27 cellular contexts compared by ENCODE assay signal in the genomic region with DNA sequence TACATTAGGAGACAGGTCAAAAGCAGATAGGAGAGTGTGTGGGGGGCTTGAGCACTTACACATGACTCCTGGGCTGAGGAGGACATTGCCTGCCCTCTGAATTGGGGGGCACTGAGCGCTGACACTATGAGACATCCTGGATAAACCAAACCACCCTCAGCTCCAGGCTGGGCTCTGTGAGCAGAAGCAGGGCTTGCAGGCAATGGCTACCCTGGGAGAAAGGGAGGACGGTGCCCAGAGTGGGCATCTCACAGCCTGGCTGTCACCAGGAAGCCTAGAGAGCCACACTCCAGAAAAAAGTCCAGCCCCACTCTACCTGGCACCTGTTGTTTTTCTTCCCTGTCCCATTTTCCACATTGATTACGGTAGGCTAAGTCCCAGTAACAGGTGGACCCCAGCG.
"Had no signal": no experiment of that assay in that cellular context is flagged by ENCODE, and none has a peak within 500 bp of the region (broad histone marks: within the 10 kb centered on the region; RNA-seq: fewer than 3 reads in every experiment).

No MANE protein-coding gene starts in this region.

- H2AFZ ChIP-seq: hepatocyte had no signal

- H3K4me2 ChIP-seq: hepatocyte had no signal

- H3K9me3 Mint-ChIP-seq: naive B cell; natural killer cell; stimulated activated naive B cell treated with anti-CD40 and anti-IgM and Interleukin-4, amounts not matched to agents 10 μg/mL and 1 μg/mL and 100 μg/mL, for 72 hours had no signal

- DNase-seq: heart right ventricle; islet precursor cell; kidney glomerular epithelial cell; left cardiac atrium; left ventricle myocardium superior; lower lobe of right lung; mammary epithelial cell; mesenchymal stem cell; naive B cell; natural killer cell; nephron progenitor cell; right lobe of liver; stimulated activated CD4-positive, alpha-beta T cell treated with anti-CD3 and anti-CD28 coated beads, Interleukin-12 subunit alpha, Interleukin-12 subunit beta, amount 100 ng/mL, for 4 hours; stimulated activated CD4-positive, alpha-beta T cell treated with anti-CD3 and anti-CD28 coated beads, Interleukin-15, amount 100 ng/mL, for 24 hours; stimulated activated CD4-positive, alpha-beta T cell treated with anti-CD3 and anti-CD28 coated beads, Interleukin-2, amount 100 ng/mL, for 24 hours; stimulated activated CD4-positive, alpha-beta T cell treated with anti-CD3 and anti-CD28 coated beads, Interleukin-4, amount 100 ng/mL, for 1 hour; stimulated activated naive B cell treated with anti-CD40 and anti-IgM and Interleukin-4, amounts not matched to agents 10 μg/mL and 1 μg/mL and 100 μg/mL, for 72 hours; tibial artery; trophoblast cell; uterus had no signal

- ATAC-seq: heart right ventricle; left cardiac atrium; left ventricle myocardium superior; lower lobe of right lung; natural killer cell; pancreas; stimulated activated naive B cell treated with anti-CD40 and anti-IgM and Interleukin-4, amounts not matched to agents 10 μg/mL and 1 μg/mL and 100 μg/mL, for 72 hours had no signal

- H3K4me1 ChIP-seq: pancreas, suprapubic skin, tibial artery, uterus had no signal

- H3K27ac Mint-ChIP-seq: naive B cell; natural killer cell; nephron progenitor cell; stimulated activated naive B cell treated with anti-CD40 and anti-IgM and Interleukin-4, amounts not matched to agents 10 μg/mL and 1 μg/mL and 100 μg/mL, for 72 hours; stimulated activated naive CD8-positive, alpha-beta T cell treated with anti-CD3 and anti-CD28 coated beads, Interleukin-15, Interleukin-2, amounts not matched to agents 100 ng/mL and 50 ng/mL, for 24 hours had no signal

- H3K9me3 ChIP-seq: lower lobe of right lung, pancreas, suprapubic skin, uterus had no signal

- H3K79me2 ChIP-seq: hepatocyte had no signal

- H3K4me3 ChIP-seq: heart right ventricle, hepatocyte, lower lobe of right lung, pancreas, right atrium auricular region, right lobe of liver, skin epidermis, suprapubic skin, thoracic aorta, tibial artery, uterus had no signal

- H3K4me3 Mint-ChIP-seq: natural killer cell; nephron progenitor cell; stimulated activated naive B cell treated with anti-CD40 and anti-IgM and Interleukin-4, amounts not matched to agents 10 μg/mL and 1 μg/mL and 100 μg/mL, for 72 hours; stimulated activated naive CD8-positive, alpha-beta T cell treated with anti-CD3 and anti-CD28 coated beads, Interleukin-15, Interleukin-2, amounts not matched to agents 100 ng/mL and 50 ng/mL, for 24 hours had no signal

- H3K36me3 Mint-ChIP-seq: naive B cell; natural killer cell; stimulated activated naive B cell treated with anti-CD40 and anti-IgM and Interleukin-4, amounts not matched to agents 10 μg/mL and 1 μg/mL and 100 μg/mL, for 72 hours had no signal

- H3K27ac ChIP-seq: heart right ventricle, hepatocyte, lower lobe of right lung, pancreas, right atrium auricular region, right lobe of liver, skin epidermis, suprapubic skin, thoracic aorta, tibial artery, uterus had no signal

- H3K27me3 ChIP-seq: heart right ventricle, hepatocyte, pancreas, right atrium auricular region, right lobe of liver, suprapubic skin, uterus had no signal

- H3K36me3 ChIP-seq: heart right ventricle, lower lobe of right lung, pancreas, right atrium auricular region, right lobe of liver, suprapubic skin, thoracic aorta, tibial artery, uterus had no signal

- H3K27me3 Mint-ChIP-seq: naive B cell; stimulated activated naive B cell treated with anti-CD40 and anti-IgM and Interleukin-4, amounts not matched to agents 10 μg/mL and 1 μg/mL and 100 μg/mL, for 72 hours; stimulated activated naive CD8-positive, alpha-beta T cell treated with anti-CD3 and anti-CD28 coated beads, Interleukin-15, Interleukin-2, amounts not matched to agents 100 ng/mL and 50 ng/mL, for 24 hours had no signal
